Comparison of ENCODE assay signal across 20 cellular contexts in genomic region chr2:229176136-229176535, GRCh38.
"Had no signal": no experiment of that assay in that cellular context is flagged by ENCODE, and none has a peak within 500 bp of the region (broad histone marks: within the 10 kb centered on the region; RNA-seq: fewer than 3 reads in every experiment).

No MANE protein-coding gene starts in this region.

- H3K4me3 ChIP-seq: heart left ventricle, psoas muscle, right lobe of liver, tibial artery, upper lobe of left lung, uterus had no signal

- FAIRE-seq: endometrium, frontal cortex had no signal

- H3K4me1 ChIP-seq: psoas muscle, uterus had no signal

- H3K27ac ChIP-seq: heart left ventricle, psoas muscle, right lobe of liver, tibial artery, upper lobe of left lung, uterus had no signal

- H3K4me1 Mint-ChIP-seq: naive thymus-derived CD4-positive, alpha-beta T cell; nephron progenitor cell; stimulated activated effector memory CD8-positive, alpha-beta T cell treated with anti-CD3 and anti-CD28 coated beads, Interleukin-12 subunit alpha, Interleukin-12 subunit beta, amount 100 ng/mL, for 72 hours had no signal

- H3K27ac Mint-ChIP-seq: naive thymus-derived CD4-positive, alpha-beta T cell; nephron progenitor cell; stimulated activated effector memory CD8-positive, alpha-beta T cell treated with anti-CD3 and anti-CD28 coated beads, Interleukin-12 subunit alpha, Interleukin-12 subunit beta, amount 100 ng/mL, for 72 hours; stimulated activated naive CD8-positive, alpha-beta T cell treated with anti-CD3 and anti-CD28 coated beads, Interleukin-15, Interleukin-2, amounts not matched to agents 100 ng/mL and 50 ng/mL, for 24 hours had no signal

- H3K9me3 Mint-ChIP-seq: nephron progenitor cell had no signal

- H3K36me3 Mint-ChIP-seq: naive thymus-derived CD4-positive, alpha-beta T cell; stimulated activated effector memory CD8-positive, alpha-beta T cell treated with anti-CD3 and anti-CD28 coated beads, Interleukin-12 subunit alpha, Interleukin-12 subunit beta, amount 100 ng/mL, for 72 hours had no signal

- H3K27me3 Mint-ChIP-seq: stimulated activated naive CD8-positive, alpha-beta T cell treated with anti-CD3 and anti-CD28 coated beads, Interleukin-15, Interleukin-2, amounts not matched to agents 100 ng/mL and 50 ng/mL, for 24 hours had no signal

- H3K4me3 Mint-ChIP-seq: naive thymus-derived CD4-positive, alpha-beta T cell; nephron progenitor cell; stimulated activated effector memory CD8-positive, alpha-beta T cell treated with anti-CD3 and anti-CD28 coated beads, Interleukin-12 subunit alpha, Interleukin-12 subunit beta, amount 100 ng/mL, for 72 hours; stimulated activated naive CD8-positive, alpha-beta T cell treated with anti-CD3 and anti-CD28 coated beads, Interleukin-15, Interleukin-2, amounts not matched to agents 100 ng/mL and 50 ng/mL, for 24 hours had no signal

- H3K36me3 ChIP-seq: heart left ventricle, right lobe of liver, upper lobe of left lung, uterus had no signal

- H3K9me3 ChIP-seq: tibial artery, upper lobe of left lung, uterus had no signal

- DNase-seq: cortex of kidney; effector memory CD4-positive, alpha-beta T cell; heart left ventricle; hippocampal formation; left colon; naive thymus-derived CD4-positive, alpha-beta T cell; nephron progenitor cell; psoas muscle; retina; right lobe of liver; stimulated activated CD4-positive, alpha-beta T cell treated with anti-CD3 and anti-CD28 coated beads, Interleukin-4, amount 100 ng/mL, for 1 hour; stimulated activated CD8-positive, alpha-beta memory T cell treated with anti-CD3 and anti-CD28 coated beads, Interleukin-4, amount 100 ng/mL, for 48 hours; tibial artery; upper lobe of left lung; uterus had no signal

- H3K27me3 ChIP-seq: heart left ventricle, right lobe of liver, tibial artery, upper lobe of left lung, uterus had no signal

- ATAC-seq: esophagus mucosa; heart left ventricle; left colon; naive thymus-derived CD4-positive, alpha-beta T cell; psoas muscle; right lobe of liver; stimulated activated effector memory CD8-positive, alpha-beta T cell treated with anti-CD3 and anti-CD28 coated beads, Interleukin-12 subunit alpha, Interleukin-12 subunit beta, amount 100 ng/mL, for 72 hours had no signal
